ENCODE assay signal across 2 cellular contexts in genomic region chrX:65300104-65300809, GRCh38.
TF ChIP-seq lines count a peak whose summit lies in the region.

No MANE protein-coding gene starts in this region.

TF ChIP-seq in GM23338, 12 proteins besides CTCF, POLR2A, EP300 and RAD21:
- TF ChIP-seq, protein P1, sequence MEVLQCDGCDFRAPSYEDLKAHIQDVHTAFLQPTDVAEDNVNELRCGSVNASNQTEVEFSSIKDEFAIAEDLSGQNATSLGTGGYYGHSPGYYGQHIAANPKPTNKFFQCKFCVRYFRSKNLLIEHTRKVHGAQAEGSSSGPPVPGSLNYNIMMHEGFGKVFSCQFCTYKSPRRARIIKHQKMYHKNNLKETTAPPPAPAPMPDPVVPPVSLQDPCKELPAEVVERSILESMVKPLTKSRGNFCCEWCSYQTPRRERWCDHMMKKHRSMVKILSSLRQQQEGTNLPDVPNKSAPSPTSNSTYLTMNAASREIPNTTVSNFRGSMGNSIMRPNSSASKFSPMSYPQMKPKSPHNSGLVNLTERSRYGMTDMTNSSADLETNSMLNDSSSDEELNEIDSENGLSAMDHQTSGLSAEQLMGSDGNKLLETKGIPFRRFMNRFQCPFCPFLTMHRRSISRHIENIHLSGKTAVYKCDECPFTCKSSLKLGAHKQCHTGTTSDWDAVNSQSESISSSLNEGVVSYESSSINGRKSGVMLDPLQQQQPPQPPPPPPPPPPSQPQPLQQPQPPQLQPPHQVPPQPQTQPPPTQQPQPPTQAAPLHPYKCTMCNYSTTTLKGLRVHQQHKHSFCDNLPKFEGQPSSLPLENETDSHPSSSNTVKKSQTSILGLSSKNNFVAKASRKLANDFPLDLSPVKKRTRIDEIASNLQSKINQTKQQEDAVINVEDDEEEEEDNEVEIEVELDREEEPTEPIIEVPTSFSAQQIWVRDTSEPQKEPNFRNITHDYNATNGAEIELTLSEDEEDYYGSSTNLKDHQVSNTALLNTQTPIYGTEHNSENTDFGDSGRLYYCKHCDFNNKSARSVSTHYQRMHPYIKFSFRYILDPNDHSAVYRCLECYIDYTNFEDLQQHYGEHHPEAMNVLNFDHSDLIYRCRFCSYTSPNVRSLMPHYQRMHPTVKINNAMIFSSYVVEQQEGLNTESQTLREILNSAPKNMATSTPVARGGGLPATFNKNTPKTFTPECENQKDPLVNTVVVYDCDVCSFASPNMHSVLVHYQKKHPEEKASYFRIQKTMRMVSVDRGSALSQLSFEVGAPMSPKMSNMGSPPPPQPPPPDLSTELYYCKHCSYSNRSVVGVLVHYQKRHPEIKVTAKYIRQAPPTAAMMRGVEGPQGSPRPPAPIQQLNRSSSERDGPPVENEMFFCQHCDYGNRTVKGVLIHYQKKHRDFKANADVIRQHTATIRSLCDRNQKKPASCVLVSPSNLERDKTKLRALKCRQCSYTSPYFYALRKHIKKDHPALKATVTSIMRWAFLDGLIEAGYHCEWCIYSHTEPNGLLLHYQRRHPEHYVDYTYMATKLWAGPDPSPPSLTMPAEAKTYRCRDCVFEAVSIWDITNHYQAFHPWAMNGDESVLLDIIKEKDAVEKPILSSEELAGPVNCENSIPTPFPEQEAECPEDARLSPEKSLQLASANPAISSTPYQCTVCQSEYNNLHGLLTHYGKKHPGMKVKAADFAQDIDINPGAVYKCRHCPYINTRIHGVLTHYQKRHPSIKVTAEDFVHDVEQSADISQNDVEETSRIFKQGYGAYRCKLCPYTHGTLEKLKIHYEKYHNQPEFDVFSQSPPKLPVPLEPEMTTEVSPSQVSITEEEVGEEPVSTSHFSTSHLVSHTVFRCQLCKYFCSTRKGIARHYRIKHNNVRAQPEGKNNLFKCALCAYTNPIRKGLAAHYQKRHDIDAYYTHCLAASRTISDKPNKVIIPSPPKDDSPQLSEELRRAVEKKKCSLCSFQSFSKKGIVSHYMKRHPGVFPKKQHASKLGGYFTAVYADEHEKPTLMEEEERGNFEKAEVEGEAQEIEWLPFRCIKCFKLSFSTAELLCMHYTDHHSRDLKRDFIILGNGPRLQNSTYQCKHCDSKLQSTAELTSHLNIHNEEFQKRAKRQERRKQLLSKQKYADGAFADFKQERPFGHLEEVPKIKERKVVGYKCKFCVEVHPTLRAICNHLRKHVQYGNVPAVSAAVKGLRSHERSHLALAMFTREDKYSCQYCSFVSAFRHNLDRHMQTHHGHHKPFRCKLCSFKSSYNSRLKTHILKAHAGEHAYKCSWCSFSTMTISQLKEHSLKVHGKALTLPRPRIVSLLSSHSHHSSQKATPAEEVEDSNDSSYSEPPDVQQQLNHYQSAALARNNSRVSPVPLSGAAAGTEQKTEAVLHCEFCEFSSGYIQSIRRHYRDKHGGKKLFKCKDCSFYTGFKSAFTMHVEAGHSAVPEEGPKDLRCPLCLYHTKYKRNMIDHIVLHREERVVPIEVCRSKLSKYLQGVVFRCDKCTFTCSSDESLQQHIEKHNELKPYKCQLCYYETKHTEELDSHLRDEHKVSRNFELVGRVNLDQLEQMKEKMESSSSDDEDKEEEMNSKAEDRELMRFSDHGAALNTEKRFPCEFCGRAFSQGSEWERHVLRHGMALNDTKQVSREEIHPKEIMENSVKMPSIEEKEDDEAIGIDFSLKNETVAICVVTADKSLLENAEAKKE (CRISPR knock-in tag; IDR thresholded peaks at IDR 0.05) = no peak

TF ChIP-seq in SK-N-SH, 30 proteins besides CTCF, POLR2A, EP300 and RAD21:
- TF ChIP-seq USF2 (IDR thresholded peaks at IDR 0.05; ENCODE audit: borderline replicate concordance, low read depth, low read length) (no peak), TCF12 (IDR thresholded peaks at IDR 0.05) (no peak), GATA2 (CRISPR knock-in tag; IDR thresholded peaks at IDR 0.05) (no peak), FOXM1 (IDR thresholded peaks at IDR 0.05; ENCODE audit: low read depth) (no peak), TEAD4 (IDR thresholded peaks at IDR 0.05; ENCODE audit: borderline replicate concordance, insufficient read depth) (no peak), RFX5 (IDR thresholded peaks at IDR 0.05; ENCODE audit: low read length) (no peak), CHD2 (IDR thresholded peaks at IDR 0.05; ENCODE audit: low read length, partially characterized antibody) (no peak), YY1 (IDR thresholded peaks at IDR 0.05; ENCODE audit: low read depth) (no peak), RXRA (IDR thresholded peaks at IDR 0.05; ENCODE audit: borderline replicate concordance, low read depth) (no peak), FOSL2 (IDR thresholded peaks at IDR 0.05; ENCODE audit: borderline replicate concordance, low read depth) (no peak), TAF1 (IDR thresholded peaks at IDR 0.05; ENCODE audit: borderline replicate concordance, low read depth, low read length) (no peak), REST (IDR thresholded peaks at IDR 0.05; ENCODE audit: low read depth, low read length) (no peak), MXI1 (IDR thresholded peaks at IDR 0.05; ENCODE audit: low read depth, low read length) (no peak)
- TF ChIP-seq, protein P2, sequence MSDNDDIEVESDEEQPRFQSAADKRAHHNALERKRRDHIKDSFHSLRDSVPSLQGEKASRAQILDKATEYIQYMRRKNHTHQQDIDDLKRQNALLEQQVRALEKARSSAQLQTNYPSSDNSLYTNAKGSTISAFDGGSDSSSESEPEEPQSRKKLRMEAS (IDR thresholded peaks at IDR 0.05; ENCODE audit: low read depth) = no peak
- TF ChIP-seq, protein P3, sequence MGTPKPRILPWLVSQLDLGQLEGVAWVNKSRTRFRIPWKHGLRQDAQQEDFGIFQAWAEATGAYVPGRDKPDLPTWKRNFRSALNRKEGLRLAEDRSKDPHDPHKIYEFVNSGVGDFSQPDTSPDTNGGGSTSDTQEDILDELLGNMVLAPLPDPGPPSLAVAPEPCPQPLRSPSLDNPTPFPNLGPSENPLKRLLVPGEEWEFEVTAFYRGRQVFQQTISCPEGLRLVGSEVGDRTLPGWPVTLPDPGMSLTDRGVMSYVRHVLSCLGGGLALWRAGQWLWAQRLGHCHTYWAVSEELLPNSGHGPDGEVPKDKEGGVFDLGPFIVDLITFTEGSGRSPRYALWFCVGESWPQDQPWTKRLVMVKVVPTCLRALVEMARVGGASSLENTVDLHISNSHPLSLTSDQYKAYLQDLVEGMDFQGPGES (IDR thresholded peaks at IDR 0.05; ENCODE audit: low read depth, low read length) = no peak
- TF ChIP-seq, protein P4, sequence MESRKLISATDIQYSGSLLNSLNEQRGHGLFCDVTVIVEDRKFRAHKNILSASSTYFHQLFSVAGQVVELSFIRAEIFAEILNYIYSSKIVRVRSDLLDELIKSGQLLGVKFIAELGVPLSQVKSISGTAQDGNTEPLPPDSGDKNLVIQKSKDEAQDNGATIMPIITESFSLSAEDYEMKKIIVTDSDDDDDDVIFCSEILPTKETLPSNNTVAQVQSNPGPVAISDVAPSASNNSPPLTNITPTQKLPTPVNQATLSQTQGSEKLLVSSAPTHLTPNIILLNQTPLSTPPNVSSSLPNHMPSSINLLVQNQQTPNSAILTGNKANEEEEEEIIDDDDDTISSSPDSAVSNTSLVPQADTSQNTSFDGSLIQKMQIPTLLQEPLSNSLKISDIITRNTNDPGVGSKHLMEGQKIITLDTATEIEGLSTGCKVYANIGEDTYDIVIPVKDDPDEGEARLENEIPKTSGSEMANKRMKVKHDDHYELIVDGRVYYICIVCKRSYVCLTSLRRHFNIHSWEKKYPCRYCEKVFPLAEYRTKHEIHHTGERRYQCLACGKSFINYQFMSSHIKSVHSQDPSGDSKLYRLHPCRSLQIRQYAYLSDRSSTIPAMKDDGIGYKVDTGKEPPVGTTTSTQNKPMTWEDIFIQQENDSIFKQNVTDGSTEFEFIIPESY (IDR thresholded peaks at IDR 0.05; ENCODE audit: borderline replicate concordance, low read depth) = no peak
